In the genomic region with DNA sequence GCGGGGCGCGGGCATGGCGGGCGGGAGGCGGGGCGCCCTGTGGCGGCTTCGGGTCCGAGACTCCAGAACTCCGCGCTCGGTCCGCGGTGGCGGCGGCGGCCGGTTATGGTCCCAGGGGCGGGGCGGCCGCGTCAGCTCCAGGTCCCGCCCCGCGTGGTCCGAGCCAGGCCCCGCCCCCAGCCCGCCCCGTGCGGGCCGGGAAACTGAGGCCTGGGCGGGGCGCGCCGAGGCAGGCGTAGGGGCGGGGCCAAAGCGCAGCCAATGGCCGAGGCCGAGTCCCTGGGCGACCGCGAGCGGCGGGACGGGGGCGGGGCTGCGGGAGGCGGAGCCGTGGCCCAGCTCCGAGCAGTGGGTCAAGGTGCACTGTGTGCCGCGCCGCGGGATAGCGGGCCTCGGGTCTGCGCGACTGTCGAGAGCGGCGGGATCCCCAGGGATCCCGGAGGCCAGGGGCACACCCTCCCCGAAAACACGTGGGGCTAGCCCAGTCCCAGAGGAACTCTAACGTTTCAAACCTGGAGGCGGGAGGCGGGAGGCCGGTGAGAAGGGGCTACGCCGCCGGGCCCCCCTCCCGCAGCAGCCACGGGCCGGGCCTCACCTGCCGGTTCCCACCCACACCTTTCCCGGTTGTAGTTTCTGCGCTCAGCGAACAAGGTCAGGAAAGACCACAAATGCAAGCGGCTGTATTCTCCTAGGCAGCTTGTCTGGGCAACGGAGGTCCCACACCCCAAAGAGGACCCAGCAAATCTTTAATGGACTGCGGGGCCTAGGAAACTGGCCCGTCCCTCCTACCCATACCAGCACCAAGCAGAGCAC, we compare ENCODE assay signal across 8 cellular contexts. TPM values are rescaled to one million over a fixed set of nuclear protein-coding genes. Genes with fewer than 3 reads are reported as not detected.
DNase-seq lines count a peak whose midpoint lies in the region; ATAC-seq and TF ChIP-seq lines count a peak whose summit lies in the region.

SLC25A1 (minus strand) TSS at position 78 of the 813 bp plus-strand sequence; CDS start at position 15, 63 bp downstream.

- H3K27me3 Mint-ChIP-seq in Caco-2 (ENCODE audit: insufficient read depth, unreplicated experiment): no peaks in the 10 kb centered on the region

- no peak for TF ChIP-seq CTCF in Caco-2 (IDR thresholded peaks at IDR 0.05; ENCODE audit: insufficient read depth in 1 of 2, low read depth in 1 of 2, low read length in 1 of 2, severe bottlenecking in 1 of 2, unreplicated experiment in 1 of 2)

- H3K4me1 ChIP-seq in Caco-2 (peaks cover 28% of the 10 kb centered on the region), HUES48 (ENCODE audit: control insufficient read depth, insufficient read depth, low read length) (peaks cover 18% of the 10 kb centered on the region), mucosa of rectum (ENCODE audit: control insufficient read depth in 2 of 2, insufficient read depth in 2 of 2, low read length in 2 of 2) (peaks cover 19 to 26% of the 10 kb centered on the region in 2 donors)

- DNase-seq in Caco-2: peak; percentile 91 to 95
- peak; percentile 13 for DNase-seq in OCI-M2 (lab: John Stamatoyannopoulos, UW; ENCODE audit: unreplicated experiment)
- DNase-seq in activated T-cell treated with anti-CD3 and anti-CD28 coated beads, Interleukin-2, amount 50 U/mL, for 1 hour: peak; percentile 80
- DNase-seq in erythroblast (lab: John Stamatoyannopoulos, UW): peak; percentile 88 to 93
- DNase-seq in stimulated activated CD8-positive, alpha-beta memory T cell treated with anti-CD3 and anti-CD28 coated beads, Interleukin-4, amount 100 ng/mL, for 4 hours (ENCODE audit: low read depth in 2 of 2, low spot score in 1 of 2): peak; percentile 49 to 71

- H3K4me1 Mint-ChIP-seq in Caco-2 (ENCODE audit: low read depth, unreplicated experiment): no peaks in the 10 kb centered on the region

- peaks cover 33% of the 10 kb centered on the region for H3K36me3 Mint-ChIP-seq in Caco-2 (ENCODE audit: insufficient read depth, unreplicated experiment)

- peak within 1 kb of the TSS; percentile 92 for H3K4me3 ChIP-seq in Caco-2 (ENCODE audit: low read depth, low read length)
- peak within 1 kb of the TSS; percentile 90 for H3K4me3 ChIP-seq in HUES48 (ENCODE audit: low read depth, low read length)
- H3K4me3 ChIP-seq in mucosa of rectum (ENCODE audit: low read length in 2 of 2): peak within 1 kb of the TSS; percentile 67 to 75

- H3K27ac ChIP-seq in HUES48 (ENCODE audit: low read depth, low read length) (peak within 1 kb of the TSS; percentile 82), mucosa of rectum (ENCODE audit: low read depth in 2 of 2, low read length in 2 of 2) (peak within 1 kb of the TSS; percentile 90 to 92)

- peak within 1 kb of the TSS; percentile 78 for H3K4me3 Mint-ChIP-seq in Caco-2 (ENCODE audit: unreplicated experiment)

- TSS peak; percentile 19 for BruUV-seq in Caco-2 (replicated peaks; lab: Mats Ljungman, UMichigan)

- ATAC-seq in GM21390 (IDR thresholded peaks at IDR 0.05; ENCODE audit: unreplicated experiment): peak; percentile 60

- peak; percentile 43 for TF ChIP-seq POLR2A in erythroblast (IDR thresholded peaks at IDR 0.05; ENCODE audit: low read length)

- intact Hi-C loops in Caco-2 (cut with micrococcal nuclease; ENCODE audit: unreplicated experiment): loop anchor here (1.0 to 5.0 kb wide), 4 partner anchors 37 to 298 kb away; partner anchors contain the start of genes CDC45, CLTCL1, ESS2 and UFD1

- H3K9ac ChIP-seq in HUES48 (ENCODE audit: low read depth, low read length): peak within 1 kb of the TSS; percentile 83
- H3K9ac ChIP-seq in mucosa of rectum (ENCODE audit: low read depth in 1 of 2, low read length in 2 of 2): peak within 1 kb of the TSS; percentile 68 to 90

- CTCF ChIA-PET in Caco-2 (lab: Charles Lee): interaction anchor here (0.5 to 2.4 kb wide), 12 partner anchors 10 to 1411 kb away, joined by 3 to 13 read pairs (median 4); partner anchors contain the start of genes CLTCL1, DGCR2 and ESS2

- POLR2A ChIA-PET in Caco-2 (lab: Charles Lee): interaction anchor here (0.6 to 1.2 kb wide), 5 partner anchors 15 to 301 kb away, joined by 3 to 5 read pairs (median 5); partner anchors contain the start of genes C22orf39, CDC45 and ESS2

- H3K9me3 Mint-ChIP-seq in Caco-2 (ENCODE audit: unreplicated experiment): no peaks in the 10 kb centered on the region

- no peaks in the 10 kb centered on the region for H3K9me3 ChIP-seq in Caco-2
- no peaks in the 10 kb centered on the region for H3K9me3 ChIP-seq in HUES48 (ENCODE audit: control insufficient read depth, insufficient read depth, low read length)
- H3K9me3 ChIP-seq in mucosa of rectum (ENCODE audit: control insufficient read depth in 2 of 2, low read length in 2 of 2): no peaks in the 10 kb centered on the region

- H3K27me3 ChIP-seq in Caco-2 (replicated peaks; ENCODE audit: control insufficient read depth, insufficient read depth, low read length) (no peaks in the 10 kb centered on the region), HUES48 (ENCODE audit: control insufficient read depth, insufficient read depth, low read length) (no peaks in the 10 kb centered on the region), mucosa of rectum (ENCODE audit: control insufficient read depth in 2 of 2, insufficient read depth in 2 of 2, low read length in 2 of 2) (no peaks in the 10 kb centered on the region)

- H3K27ac Mint-ChIP-seq in Caco-2 (ENCODE audit: unreplicated experiment): peak within 1 kb of the TSS; percentile 70

- H3K36me3 ChIP-seq in Caco-2 (ENCODE audit: control insufficient read depth, insufficient read depth, low read length): peaks cover 5% of the 10 kb centered on the region
- H3K36me3 ChIP-seq in HUES48 (ENCODE audit: control insufficient read depth, insufficient read depth, low read length): peaks cover 24% of the 10 kb centered on the region
- H3K36me3 ChIP-seq in mucosa of rectum (ENCODE audit: control insufficient read depth in 2 of 2, insufficient read depth in 2 of 2, low read length in 2 of 2): peaks cover 4 to 6% of the 10 kb centered on the region in 2 donors

RNA-seq across cellular contexts. Expression of gene SLC25A1, which starts in this region (rescaled TPM):
- 142 and 155 TPM in 2 replicates for total RNA-seq in Caco-2 (2022)

Comparison
In these comparisons a context has a peak if more than half of its experiments do, and no peak if none do; other contexts are left out.
1. Peak in every context shown above with its lines: DNase-seq, ATAC-seq, H3K4me3 ChIP-seq and H3K27ac ChIP-seq.
2. DNase-seq: peak in every context shown above with its lines; median percentile 93 in Caco-2; 90 in erythroblast; 80 in activated T-cell treated with anti-CD3 and anti-CD28 coated beads, Interleukin-2, amount 50 U/mL, for 1 hour; 60 in stimulated activated CD8-positive, alpha-beta memory T cell treated with anti-CD3 and anti-CD28 coated beads, Interleukin-4, amount 100 ng/mL, for 4 hours; 13 in OCI-M2.